Comparison of ENCODE assay signal across 14 cellular contexts in the genomic region with DNA sequence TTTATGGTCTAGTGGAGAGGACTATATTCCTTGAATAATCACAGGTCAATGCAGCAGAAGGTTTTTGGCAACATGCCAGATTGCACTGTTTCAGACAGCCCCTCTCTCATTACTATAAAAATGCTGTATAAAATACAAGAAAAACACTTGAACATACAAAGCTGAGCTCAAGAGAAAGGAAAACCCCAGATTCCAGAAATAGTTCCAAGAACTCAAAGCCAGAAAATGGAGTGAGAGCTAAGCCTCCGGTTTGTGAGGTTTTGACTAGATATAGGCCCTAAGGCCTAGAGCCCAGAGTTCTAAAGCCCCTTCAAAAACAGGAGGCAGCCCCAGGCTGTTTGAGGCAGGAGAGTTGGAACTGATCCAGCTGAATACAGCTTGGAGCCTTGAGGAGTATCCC. TPM values are rescaled to one million over a fixed set of nuclear protein-coding genes. Genes with fewer than 3 reads are reported as not detected.
DNase-seq lines count a peak whose midpoint lies in the region; ATAC-seq and TF ChIP-seq lines count a peak whose summit lies in the region.
"Had no signal": no experiment of that assay in that cellular context is flagged by ENCODE, and none has a peak within 500 bp of the region (broad histone marks: within the 10 kb centered on the region; RNA-seq: fewer than 3 reads in every experiment).

No MANE protein-coding gene starts in this region.

- H3K9me3 ChIP-seq in spleen (no peaks in the 10 kb centered on the region), Karpas-422 (ENCODE audit: low read length) (no peaks in the 10 kb centered on the region)

- ATAC-seq in GM21528 (IDR thresholded peaks at IDR 0.05; ENCODE audit: low FRiP score, unreplicated experiment) = no peak
- ATAC-seq: activated naive CD4-positive, alpha-beta T cell treated with anti-CD3 and anti-CD28 coated beads, Interleukin-2, amount 50 U/mL, for 72 hours had no signal

- H3K27ac Mint-ChIP-seq in HFFc6 = peak overlapping the region; percentile 31; the same call in 1 of the 2 replicates
- H3K27ac Mint-ChIP-seq: activated naive CD4-positive, alpha-beta T cell treated with anti-CD3 and anti-CD28 coated beads, Interleukin-2, amount 50 U/mL, for 72 hours; IgD-negative memory B cell had no signal

- no peak for TF ChIP-seq POLR2A in spleen (IDR thresholded peaks at IDR 0.05)

- WGBS in spleen, 5 donors = 68 to 96% (median 82%) methylated on average over 1 of the region's 1 CpG

- no peaks in the 10 kb centered on the region for H3K36me3 Mint-ChIP-seq in HFFc6 (ENCODE audit: low read depth)
- H3K36me3 Mint-ChIP-seq: activated naive CD4-positive, alpha-beta T cell treated with anti-CD3 and anti-CD28 coated beads, Interleukin-2, amount 50 U/mL, for 72 hours; IgD-negative memory B cell had no signal

- no peak overlapping the region for H2AFZ ChIP-seq in Karpas-422 (ENCODE audit: low read length)

- H3K4me3 ChIP-seq in fibroblast of pulmonary artery (replicated peaks; ENCODE audit: low read depth, low read length) (no peak overlapping the region), spleen (no peak overlapping the region), Karpas-422 (ENCODE audit: low read length) (no peak overlapping the region)
- H3K4me3 ChIP-seq: left ventricle myocardium inferior had no signal

- no peaks in the 10 kb centered on the region for H3K36me3 ChIP-seq in spleen
- H3K36me3 ChIP-seq in Karpas-422 (ENCODE audit: insufficient read depth, low read length) = no peaks in the 10 kb centered on the region
- H3K36me3 ChIP-seq: left ventricle myocardium inferior had no signal

- H3K27me3 Mint-ChIP-seq in HFFc6 (ENCODE audit: insufficient read depth) = peaks cover 2% of the 10 kb centered on the region; the same call in 1 of the 2 replicates

- no peaks in the 10 kb centered on the region for H3K9me2 ChIP-seq in Karpas-422 (replicated peaks; ENCODE audit: insufficient read depth, low read length)

- no peak overlapping the region for H3K4me3 Mint-ChIP-seq in HFFc6
- H3K4me3 Mint-ChIP-seq: IgD-negative memory B cell had no signal

- H3K4me1 Mint-ChIP-seq in HFFc6 (ENCODE audit: low read depth) = peaks cover 46% of the 10 kb centered on the region
- H3K4me1 Mint-ChIP-seq: IgD-negative memory B cell had no signal

- no peak for TF ChIP-seq CTCF in HFFc6 (IDR thresholded peaks at IDR 0.05)
- no peak for TF ChIP-seq CTCF in fibroblast of pulmonary artery (IDR thresholded peaks at IDR 0.05; ENCODE audit: low read length, missing control alignments)
- TF ChIP-seq CTCF in spleen (IDR thresholded peaks at IDR 0.05 in 8 of 11, conservative IDR thresholded peaks at IDR 0.05 in 3 of 11) = no peak

- peak overlapping the region in 7 of 8 donors; percentile 14 to 61 (median 32) for H3K27ac ChIP-seq in spleen
- H3K27ac ChIP-seq in Karpas-422 (ENCODE audit: low read length) = no peak overlapping the region
- H3K27ac ChIP-seq: left ventricle myocardium inferior had no signal

- no peaks in the 10 kb centered on the region for H3K9me3 Mint-ChIP-seq in HFFc6
- H3K9me3 Mint-ChIP-seq: activated naive CD4-positive, alpha-beta T cell treated with anti-CD3 and anti-CD28 coated beads, Interleukin-2, amount 50 U/mL, for 72 hours had no signal

- H3K9ac ChIP-seq in Karpas-422 (ENCODE audit: low read length) = no peak overlapping the region

- DNase-seq in HFFc6 (no peak), RPMI7951 (ENCODE audit: low read depth) (peak; percentile 26), fibroblast of pulmonary artery (ENCODE audit: low read depth) (peak; percentile 48), spleen (no peak), Karpas-422 (no peak), middle frontal gyrus (ENCODE audit: extremely low spot score, low spot score) (no peak)
- DNase-seq: Calu3, GOT3, head of caudate nucleus, left ventricle myocardium inferior, NCI-H2107 had no signal

- H3K4me2 ChIP-seq in Karpas-422 (ENCODE audit: low read depth, low read length, poor library complexity, severe bottlenecking) = no peak overlapping the region

- no peaks in the 10 kb centered on the region for H3K79me2 ChIP-seq in Karpas-422 (ENCODE audit: low read length)

- 0 out of 2 replicates have a peak, but pooled peaks cover 3% of the 10 kb centered on the region for H4K20me1 ChIP-seq in Karpas-422 (ENCODE audit: insufficient read depth, low read depth, low read length)

- intact Hi-C loops in spleen (cut with DNase I; ENCODE audit: low total_unique reads) = no loop called here

- H3K27me3 ChIP-seq in spleen (replicated peaks in 1 of 7) (peaks cover 0 to 4% (median 0%) of the 10 kb centered on the region in 7 donors), Karpas-422 (ENCODE audit: low read length) (0 out of 2 replicates have a peak, but pooled peaks cover 2% of the 10 kb centered on the region)

- H3K4me1 ChIP-seq in spleen (peaks cover 0 to 20% (median 2%) of the 10 kb centered on the region in 6 donors), Karpas-422 (ENCODE audit: low read length) (no peaks in the 10 kb centered on the region)

RNA-seq across cellular contexts. Expression of gene ACTN1, which starts 29.3 kb away (rescaled TPM):
- 100 to 1,000 TPM; 749 to 847 (median 825) TPM for total RNA-seq in HFFc6 (2021; fragmentation: NEBNext Ultra II Directional; extraction: Animal tissue kit (Norgen Biotek cat#: 25700))
- total RNA-seq in RPMI7951 (2014; rRNA removed; shearing (Covaris generic)) = 228 and 231 TPM in 2 replicates
- 100 to 1,000 TPM in 5 of 7 donors, 10 to 100 TPM in 2; 87.3 to 315 (median 121) TPM for total RNA-seq in spleen
- 10 to 100 TPM; 15.4 to 33.0 (median 26.0) TPM for polyA plus RNA-seq in spleen
- 1.1 TPM in 1 of 2 replicates, not detected in the other for total RNA-seq in Karpas-422 (2014; rRNA removed; shearing (Covaris generic); ENCODE audit: low replicate concordance)

Comparison
In these comparisons a context has a peak if more than half of its experiments do, and no peak if none do; other contexts are left out.
1. DNase-seq: peak in RPMI7951 (single experiment) and fibroblast of pulmonary artery (single experiment); none in HFFc6 (single experiment), spleen (single experiment), Karpas-422 (single experiment) and middle frontal gyrus (single experiment).
2. RNA of gene ACTN1, which starts 29.3 kb away (total RNA-seq): 749 to 847 TPM in HFFc6, 228 to 231 TPM in RPMI7951 and 87.3 to 315 TPM in spleen; 1.1 TPM in Karpas-422; every median in the first group is over 10 times any median in the second.